Comparison of ENCODE assay signal across 10 cellular contexts in the genomic region with DNA sequence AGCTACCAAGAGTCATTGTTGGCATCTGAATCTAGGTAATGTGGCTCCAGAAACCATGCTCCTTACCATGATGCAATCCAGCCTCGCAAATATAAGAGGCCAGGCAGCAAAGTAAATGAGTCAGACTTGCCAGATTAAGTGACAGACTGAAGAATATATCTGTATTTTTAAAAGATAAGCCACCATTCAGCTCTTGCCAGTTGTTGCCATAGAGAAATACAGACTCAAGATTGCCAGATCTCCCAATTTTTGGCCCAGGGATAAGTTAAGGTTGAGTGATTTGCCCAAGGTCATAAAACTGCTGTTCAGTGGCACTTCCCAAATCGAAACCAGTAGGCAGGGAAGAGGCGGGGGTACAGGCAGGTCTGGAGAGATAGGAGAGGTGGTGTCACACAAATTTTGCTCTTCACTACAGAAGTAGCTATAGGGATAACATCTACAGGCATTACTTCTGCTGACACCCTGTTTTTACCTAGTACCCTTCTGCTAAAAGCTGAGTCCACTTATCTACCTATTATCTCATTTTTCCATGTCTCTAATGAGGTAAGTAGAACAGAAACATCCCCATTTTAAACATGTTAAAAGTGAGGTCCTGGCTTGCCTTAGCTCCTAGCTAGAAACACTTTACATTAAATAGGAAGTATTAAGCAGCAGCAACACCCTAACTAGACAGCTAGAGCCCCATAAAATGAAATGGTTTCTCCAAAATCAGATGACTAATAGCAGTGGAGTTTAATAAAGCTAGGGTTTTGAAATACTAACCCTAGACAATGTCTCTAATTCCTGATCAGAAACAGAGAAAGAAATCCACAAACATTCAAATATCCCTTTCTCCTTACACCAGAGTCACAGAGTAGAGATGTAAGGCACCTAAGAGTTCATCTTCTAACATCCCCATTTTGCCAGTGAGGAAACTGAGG. TPM values are rescaled to one million over a fixed set of nuclear protein-coding genes. Genes with fewer than 3 reads are reported as not detected.
DNase-seq lines count a peak whose midpoint lies in the region; ATAC-seq and TF ChIP-seq lines count a peak whose summit lies in the region.
"Had no signal": no experiment of that assay in that cellular context is flagged by ENCODE, and none has a peak within 500 bp of the region (broad histone marks: within the 10 kb centered on the region; RNA-seq: fewer than 3 reads in every experiment).

No MANE protein-coding gene starts in this region.

- peaks cover 72% of the 10 kb centered on the region for H3K4me1 Mint-ChIP-seq in central memory CD8-positive, alpha-beta T cell
- H3K4me1 Mint-ChIP-seq in natural killer cell = peaks cover 74 to 86% of the 10 kb centered on the region in 2 donors

- intact Hi-C loops in natural killer cell (cut with micrococcal nuclease) = loop anchor here (2.0 kb wide), 1 partner anchor 19 kb away; a partner anchor contains a TSS

- peaks cover 6% of the 10 kb centered on the region for H3K36me3 Mint-ChIP-seq in central memory CD8-positive, alpha-beta T cell (ENCODE audit: insufficient read depth)
- H3K36me3 Mint-ChIP-seq in natural killer cell = no peaks in the 10 kb centered on the region

- no peaks in the 10 kb centered on the region for H3K27me3 Mint-ChIP-seq in central memory CD8-positive, alpha-beta T cell
- H3K27me3 Mint-ChIP-seq in natural killer cell (ENCODE audit: low read depth in 2 of 2) = no peaks in the 10 kb centered on the region

- no peak for ATAC-seq in central memory CD8-positive, alpha-beta T cell (replicated peaks; ENCODE audit: extremely low read depth, poor library complexity, severe bottlenecking)
- ATAC-seq in natural killer cell (peak in 1 of 3 donors; percentile 42), HG03025 (IDR thresholded peaks at IDR 0.05; ENCODE audit: low FRiP score, unreplicated experiment) (no peak)

- no peak overlapping the region for H3K4me3 Mint-ChIP-seq in central memory CD8-positive, alpha-beta T cell
- no peak overlapping the region for H3K4me3 Mint-ChIP-seq in natural killer cell
- H3K4me3 Mint-ChIP-seq: T-helper 1 cell treated with Interleukin-12 subunit alpha and Interleukin-12 subunit beta and Interleukin-4 antibody, amounts not matched to agents 30 μg/mL and 1 μg/mL, for 36 hours had no signal

- peak; percentile 80 for DNase-seq in EH (ENCODE audit: low read depth)
- DNase-seq in NCI-H1105 (lab: John Stamatoyannopoulos, UW) = peak; percentile 45
- DNase-seq in central memory CD8-positive, alpha-beta T cell (ENCODE audit: low spot score in 2 of 2) = no peak
- no peak for DNase-seq in natural killer cell
- no peak for DNase-seq in epidermal melanocyte (ENCODE audit: insufficient read length, low spot score)
- no peak for DNase-seq in GM19240 (ENCODE audit: insufficient read length, low spot score)
- DNase-seq in NCI-H2171 treated with DMSO at 0.1 percent for 48 hours (lab: John Stamatoyannopoulos, UW) = no peak
- DNase-seq: GOT3 had no signal

- H3K9me3 Mint-ChIP-seq in central memory CD8-positive, alpha-beta T cell = no peaks in the 10 kb centered on the region
- no peaks in the 10 kb centered on the region for H3K9me3 Mint-ChIP-seq in natural killer cell
- H3K9me3 Mint-ChIP-seq: T-helper 1 cell treated with Interleukin-12 subunit alpha and Interleukin-12 subunit beta and Interleukin-4 antibody, amounts not matched to agents 30 μg/mL and 1 μg/mL, for 36 hours had no signal

- peak overlapping the region; percentile 69 for H3K27ac Mint-ChIP-seq in central memory CD8-positive, alpha-beta T cell (ENCODE audit: low read depth)
- H3K27ac Mint-ChIP-seq in natural killer cell = peak overlapping the region; percentile 20 to 85
- H3K27ac Mint-ChIP-seq: T-helper 1 cell treated with Interleukin-12 subunit alpha and Interleukin-12 subunit beta and Interleukin-4 antibody, amounts not matched to agents 30 μg/mL and 1 μg/mL, for 36 hours had no signal

- TF ChIP-seq CTCF in natural killer cell (IDR thresholded peaks at IDR 0.05) = no peak

RNA-seq across cellular contexts. Expression of a gene that starts 19.5 kb away (rescaled TPM):
- 100 to 1,000 TPM in 1 of 3 donors, 10 to 100 TPM in 2; 92.0 to 112 (median 99.2) TPM for total RNA-seq in natural killer cell

RNA-seq across cellular contexts. Expression of a gene that starts 57.8 kb away (rescaled TPM):
- total RNA-seq in natural killer cell = 1 to 10 TPM; 2.0 to 4.9 (median 2.9) TPM

Comparison
In these comparisons a context has a peak if more than half of its experiments do, and no peak if none do; other contexts are left out.
1. DNase-seq: peak in EH (single experiment) and NCI-H1105 (single experiment); none in central memory CD8-positive, alpha-beta T cell (0 of 2), natural killer cell (single experiment), epidermal melanocyte (single experiment), GM19240 (single experiment) and NCI-H2171 treated with DMSO at 0.1 percent for 48 hours (single experiment).